In genomic region chrX:40107291-40108083, GRCh38 we compare ENCODE assay signal across 1 cellular context.
A peak's percentile ranks its signal among the peaks of the same experiment; 100 is the strongest.
TF ChIP-seq lines count a peak whose summit lies in the region.

No MANE protein-coding gene starts in this region.

TF ChIP-seq in K562, 482 proteins besides CTCF, POLR2A, EP300 and RAD21 (continued from another document and continues in another):
- TF ChIP-seq ZFP1 (CRISPR knock-in tag; IDR thresholded peaks at IDR 0.05) (no peak), DACH1 (IDR thresholded peaks at IDR 0.05; ENCODE audit: partially characterized antibody) (no peak), ETV6 (IDR thresholded peaks at IDR 0.05; ENCODE audit: borderline replicate concordance in 1 of 2, low read depth in 2 of 2, low read length in 1 of 2) (no peak), ETV6 (CRISPR knock-in tag; IDR thresholded peaks at IDR 0.05; ENCODE audit: borderline replicate concordance) (peak; percentile 68; the same call in 1 of the 2 replicates), NR2F6 (CRISPR knock-in tag; IDR thresholded peaks at IDR 0.05) (no peak), HMG20A (CRISPR knock-in tag; conservative IDR thresholded peaks at IDR 0.05) (no peak), YY1 (IDR thresholded peaks at IDR 0.05; ENCODE audit: borderline replicate concordance in 1 of 3, control insufficient read depth in 1 of 3, extremely low read depth in 1 of 3, insufficient read depth in 3 of 3, insufficient read length in 1 of 3, insufficient replicate concordance in 2 of 3, low read depth in 1 of 3, low read length in 2 of 3) (no peak), SP1 (CRISPR knock-in tag; IDR thresholded peaks at IDR 0.05) (no peak), NCOA6 (IDR thresholded peaks at IDR 0.05) (no peak), TCFL5 (CRISPR knock-in tag; conservative IDR thresholded peaks at IDR 0.05) (no peak), SIRT6 (IDR thresholded peaks at IDR 0.05; ENCODE audit: low read depth, low read length) (no peak), GTF2E2 (tag; IDR thresholded peaks at IDR 0.05) (no peak), ZNF518B (CRISPR knock-in tag; IDR thresholded peaks at IDR 0.05) (no peak), TCF7 (IDR thresholded peaks at IDR 0.05; ENCODE audit: borderline replicate concordance) (no peak), ZNF282 (CRISPR knock-in tag; IDR thresholded peaks at IDR 0.05) (no peak), ADNP (tag; IDR thresholded peaks at IDR 0.05) (no peak), CCNT2 (IDR thresholded peaks at IDR 0.05; ENCODE audit: borderline replicate concordance, extremely low read depth, insufficient read length, low read depth, low read length) (peak; percentile 55), ZZZ3 (IDR thresholded peaks at IDR 0.05) (no peak), PCBP1 (IDR thresholded peaks at IDR 0.05; ENCODE audit: low read depth, low read length, poor library complexity, severe bottlenecking) (no peak), ZNF507 (tag; conservative IDR thresholded peaks at IDR 0.05) (no peak), MBD2 (IDR thresholded peaks at IDR 0.05; ENCODE audit: borderline replicate concordance, low read depth) (no peak), MXI1 (IDR thresholded peaks at IDR 0.05; ENCODE audit: low read depth, low read length) (no peak), HMG20B (CRISPR knock-in tag; IDR thresholded peaks at IDR 0.05) (no peak), ARID4B (CRISPR knock-in tag; IDR thresholded peaks at IDR 0.05) (peak; percentile 18; the same call in 1 of the 2 replicates), TARDBP (IDR thresholded peaks at IDR 0.05) (no peak), MEF2A (IDR thresholded peaks at IDR 0.05; ENCODE audit: control insufficient read depth, low read depth, low read length) (no peak), ARID3A (IDR thresholded peaks at IDR 0.05; ENCODE audit: borderline replicate concordance, low read depth, low read length) (no peak), HDAC2 (IDR thresholded peaks at IDR 0.05) (no peak), MYBL2 (IDR thresholded peaks at IDR 0.05; ENCODE audit: low read depth) (no peak), MYBL2 (CRISPR knock-in tag; IDR thresholded peaks at IDR 0.05; ENCODE audit: borderline replicate concordance) (no peak), ZNF830 (CRISPR knock-in tag; IDR thresholded peaks at IDR 0.05) (no peak), ZNF253 (CRISPR knock-in tag; conservative IDR thresholded peaks at IDR 0.05) (no peak), TSHZ1 (CRISPR knock-in tag; IDR thresholded peaks at IDR 0.05) (no peak), ARID3B (CRISPR knock-in tag; IDR thresholded peaks at IDR 0.05; ENCODE audit: borderline replicate concordance) (no peak), TAF9B (IDR thresholded peaks at IDR 0.05; ENCODE audit: partially characterized antibody) (no peak), CEBPZ (IDR thresholded peaks at IDR 0.05; ENCODE audit: borderline replicate concordance, low read depth, low read length) (no peak), KDM5B (IDR thresholded peaks at IDR 0.05; ENCODE audit: insufficient replicate concordance, low read depth, low read length) (no peak), BCLAF1 (IDR thresholded peaks at IDR 0.05; ENCODE audit: borderline replicate concordance in 1 of 2, control insufficient read depth in 1 of 2, low read depth in 2 of 2, low read length in 1 of 2) (no peak), BRF1 (IDR thresholded peaks at IDR 0.05; ENCODE audit: borderline replicate concordance, extremely low read depth, insufficient read length) (no peak), SREBF1 (IDR thresholded peaks at IDR 0.05; ENCODE audit: borderline replicate concordance, low read depth, low read length) (no peak)
